In the genomic region with DNA sequence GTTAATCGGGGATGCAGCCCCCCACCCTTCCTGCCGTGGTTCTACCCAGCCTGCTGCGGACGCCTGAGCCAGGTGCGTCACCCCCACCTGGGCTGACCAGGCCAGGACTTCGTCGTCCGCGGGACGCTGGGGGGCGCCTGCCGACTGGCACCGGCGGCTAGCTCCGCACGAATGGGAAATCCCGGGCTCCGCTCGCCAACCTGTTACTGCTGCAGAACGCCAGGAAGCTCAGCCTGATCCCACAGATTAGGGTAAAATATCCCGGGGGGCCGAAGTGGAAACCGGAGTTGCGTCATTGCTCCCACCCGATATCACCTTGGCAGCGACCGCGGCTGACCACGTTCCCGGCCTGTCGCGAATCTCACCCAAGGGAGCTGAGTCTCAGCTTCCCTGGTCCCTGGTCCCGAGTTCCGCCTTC, we compare ENCODE assay signal across 1 cellular context.
TF ChIP-seq lines count a peak whose summit lies in the region.

No MANE protein-coding gene starts in this region.

TF ChIP-seq in K562, 482 proteins besides CTCF, POLR2A, EP300 and RAD21 (continued from another document):
- TF ChIP-seq, protein P1, sequence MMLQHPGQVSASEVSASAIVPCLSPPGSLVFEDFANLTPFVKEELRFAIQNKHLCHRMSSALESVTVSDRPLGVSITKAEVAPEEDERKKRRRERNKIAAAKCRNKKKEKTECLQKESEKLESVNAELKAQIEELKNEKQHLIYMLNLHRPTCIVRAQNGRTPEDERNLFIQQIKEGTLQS (IDR thresholded peaks at IDR 0.05), result peak; percentile 55
- TF ChIP-seq, protein P1 (CRISPR knock-in tag; conservative IDR thresholded peaks at IDR 0.05), result no peak
- TF ChIP-seq ZNF717 (CRISPR knock-in tag; IDR thresholded peaks at IDR 0.05) (no peak), EGR1 (conservative IDR thresholded peaks at IDR 0.05) (no peak), ESRRB (CRISPR knock-in tag; IDR thresholded peaks at IDR 0.05; ENCODE audit: borderline replicate concordance) (no peak), GATAD2B (IDR thresholded peaks at IDR 0.05; ENCODE audit: borderline replicate concordance) (no peak), TEAD2 (tag; IDR thresholded peaks at IDR 0.05) (no peak), FOXJ3 (CRISPR knock-in tag; IDR thresholded peaks at IDR 0.05) (no peak), EHMT2 (IDR thresholded peaks at IDR 0.05) (no peak), WHSC1 (IDR thresholded peaks at IDR 0.05; ENCODE audit: low read length) (no peak), YY1 (IDR thresholded peaks at IDR 0.05; ENCODE audit: borderline replicate concordance in 1 of 3, control insufficient read depth in 1 of 3, extremely low read depth in 1 of 3, insufficient read depth in 3 of 3, insufficient read length in 1 of 3, insufficient replicate concordance in 2 of 3, low read depth in 1 of 3, low read length in 2 of 3) (no peak), ARNT (IDR thresholded peaks at IDR 0.05) (no peak), ZNF384 (IDR thresholded peaks at IDR 0.05; ENCODE audit: low read depth, low read length) (no peak), MEIS2 (IDR thresholded peaks at IDR 0.05; ENCODE audit: partially characterized antibody) (no peak), SRSF9 (IDR thresholded peaks at IDR 0.05; ENCODE audit: borderline replicate concordance, low read depth, low read length) (no peak), ZEB2 (IDR thresholded peaks at IDR 0.05) (peak; percentile 45; the same call in 1 of the 2 replicates), PHTF2 (CRISPR knock-in tag; IDR thresholded peaks at IDR 0.05) (no peak), KAT7 (CRISPR knock-in tag; IDR thresholded peaks at IDR 0.05; ENCODE audit: borderline replicate concordance) (no peak), ATF7 (IDR thresholded peaks at IDR 0.05) (peak; percentile 56), SMARCE1 (IDR thresholded peaks at IDR 0.05) (no peak), SP2 (IDR thresholded peaks at IDR 0.05; ENCODE audit: extremely low read depth, low read depth, low read length, poor library complexity, severe bottlenecking) (no peak), MAFK (IDR thresholded peaks at IDR 0.05; ENCODE audit: low read length) (no peak), RBM34 (IDR thresholded peaks at IDR 0.05; ENCODE audit: borderline replicate concordance, insufficient read depth, low read length) (no peak), NFE2 (IDR thresholded peaks at IDR 0.05; ENCODE audit: low read depth) (no peak), CTBP1 (IDR thresholded peaks at IDR 0.05; ENCODE audit: borderline replicate concordance) (peak; percentile 52), RBFOX2 (IDR thresholded peaks at IDR 0.05; ENCODE audit: low read depth, low read length) (0 out of 2 replicates have a peak, but pooled peaks have one; percentile 37), TEAD4 (IDR thresholded peaks at IDR 0.05; ENCODE audit: low read length) (no peak), TEAD4 (CRISPR knock-in tag; IDR thresholded peaks at IDR 0.05; ENCODE audit: borderline replicate concordance) (no peak), RBM22 (IDR thresholded peaks at IDR 0.05; ENCODE audit: low read depth, low read length, poor library complexity, severe bottlenecking) (no peak), MAZ (CRISPR knock-in tag; conservative IDR thresholded peaks at IDR 0.05 in 1 of 2, IDR thresholded peaks at IDR 0.05 in 1 of 2) (peak in 1 of 2 experiments; percentile 36; a peak in 1 of 4 replicates), COPS2 (conservative IDR thresholded peaks at IDR 0.05) (no peak), KAT8 (IDR thresholded peaks at IDR 0.05; ENCODE audit: low read depth) (no peak), ARID2 (IDR thresholded peaks at IDR 0.05) (no peak), HLTF (IDR thresholded peaks at IDR 0.05) (no peak)
- TF ChIP-seq, protein P2, sequence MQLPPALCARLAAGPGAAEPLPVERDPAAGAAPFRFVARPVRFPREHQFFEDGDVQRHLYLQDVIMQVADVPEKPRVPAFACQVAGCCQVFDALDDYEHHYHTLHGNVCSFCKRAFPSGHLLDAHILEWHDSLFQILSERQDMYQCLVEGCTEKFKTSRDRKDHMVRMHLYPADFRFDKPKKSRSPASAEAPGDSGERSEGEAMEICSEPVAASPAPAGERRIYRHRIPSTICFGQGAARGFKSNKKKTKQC (CRISPR knock-in tag; IDR thresholded peaks at IDR 0.05), result no peak
- TF ChIP-seq, protein P3, sequence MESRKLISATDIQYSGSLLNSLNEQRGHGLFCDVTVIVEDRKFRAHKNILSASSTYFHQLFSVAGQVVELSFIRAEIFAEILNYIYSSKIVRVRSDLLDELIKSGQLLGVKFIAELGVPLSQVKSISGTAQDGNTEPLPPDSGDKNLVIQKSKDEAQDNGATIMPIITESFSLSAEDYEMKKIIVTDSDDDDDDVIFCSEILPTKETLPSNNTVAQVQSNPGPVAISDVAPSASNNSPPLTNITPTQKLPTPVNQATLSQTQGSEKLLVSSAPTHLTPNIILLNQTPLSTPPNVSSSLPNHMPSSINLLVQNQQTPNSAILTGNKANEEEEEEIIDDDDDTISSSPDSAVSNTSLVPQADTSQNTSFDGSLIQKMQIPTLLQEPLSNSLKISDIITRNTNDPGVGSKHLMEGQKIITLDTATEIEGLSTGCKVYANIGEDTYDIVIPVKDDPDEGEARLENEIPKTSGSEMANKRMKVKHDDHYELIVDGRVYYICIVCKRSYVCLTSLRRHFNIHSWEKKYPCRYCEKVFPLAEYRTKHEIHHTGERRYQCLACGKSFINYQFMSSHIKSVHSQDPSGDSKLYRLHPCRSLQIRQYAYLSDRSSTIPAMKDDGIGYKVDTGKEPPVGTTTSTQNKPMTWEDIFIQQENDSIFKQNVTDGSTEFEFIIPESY (CRISPR knock-in tag; IDR thresholded peaks at IDR 0.05), result no peak
- TF ChIP-seq, protein P4, sequence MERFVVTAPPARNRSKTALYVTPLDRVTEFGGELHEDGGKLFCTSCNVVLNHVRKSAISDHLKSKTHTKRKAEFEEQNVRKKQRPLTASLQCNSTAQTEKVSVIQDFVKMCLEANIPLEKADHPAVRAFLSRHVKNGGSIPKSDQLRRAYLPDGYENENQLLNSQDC (CRISPR knock-in tag; IDR thresholded peaks at IDR 0.05), result no peak
- TF ChIP-seq, protein P5, sequence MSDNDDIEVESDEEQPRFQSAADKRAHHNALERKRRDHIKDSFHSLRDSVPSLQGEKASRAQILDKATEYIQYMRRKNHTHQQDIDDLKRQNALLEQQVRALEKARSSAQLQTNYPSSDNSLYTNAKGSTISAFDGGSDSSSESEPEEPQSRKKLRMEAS (CRISPR knock-in tag; IDR thresholded peaks at IDR 0.05), result no peak; the same call in 1 of the 2 replicates
- TF ChIP-seq, protein P6, sequence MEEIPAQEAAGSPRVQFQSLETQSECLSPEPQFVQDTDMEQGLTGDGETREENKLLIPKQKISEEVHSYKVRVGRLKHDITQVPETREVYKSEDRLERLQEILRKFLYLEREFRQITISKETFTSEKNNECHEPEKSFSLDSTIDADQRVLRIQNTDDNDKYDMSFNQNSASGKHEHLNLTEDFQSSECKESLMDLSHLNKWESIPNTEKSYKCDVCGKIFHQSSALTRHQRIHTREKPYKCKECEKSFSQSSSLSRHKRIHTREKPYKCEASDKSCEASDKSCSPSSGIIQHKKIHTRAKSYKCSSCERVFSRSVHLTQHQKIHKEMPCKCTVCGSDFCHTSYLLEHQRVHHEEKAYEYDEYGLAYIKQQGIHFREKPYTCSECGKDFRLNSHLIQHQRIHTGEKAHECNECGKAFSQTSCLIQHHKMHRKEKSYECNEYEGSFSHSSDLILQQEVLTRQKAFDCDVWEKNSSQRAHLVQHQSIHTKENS (CRISPR knock-in tag; IDR thresholded peaks at IDR 0.05), result no peak
- TF ChIP-seq, protein P7, sequence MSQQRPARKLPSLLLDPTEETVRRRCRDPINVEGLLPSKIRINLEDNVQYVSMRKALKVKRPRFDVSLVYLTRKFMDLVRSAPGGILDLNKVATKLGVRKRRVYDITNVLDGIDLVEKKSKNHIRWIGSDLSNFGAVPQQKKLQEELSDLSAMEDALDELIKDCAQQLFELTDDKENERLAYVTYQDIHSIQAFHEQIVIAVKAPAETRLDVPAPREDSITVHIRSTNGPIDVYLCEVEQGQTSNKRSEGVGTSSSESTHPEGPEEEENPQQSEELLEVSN (IDR thresholded peaks at IDR 0.05; ENCODE audit: borderline replicate concordance in 1 of 2, extremely low read depth in 1 of 2, insufficient read depth in 1 of 2, insufficient read length in 1 of 2, low read depth in 1 of 2, low read length in 1 of 2, poor library complexity in 1 of 2, severe bottlenecking in 1 of 2), result peak; percentile 28 to 76
